ENCODE assay signal across 7 cellular contexts in the genomic region with DNA sequence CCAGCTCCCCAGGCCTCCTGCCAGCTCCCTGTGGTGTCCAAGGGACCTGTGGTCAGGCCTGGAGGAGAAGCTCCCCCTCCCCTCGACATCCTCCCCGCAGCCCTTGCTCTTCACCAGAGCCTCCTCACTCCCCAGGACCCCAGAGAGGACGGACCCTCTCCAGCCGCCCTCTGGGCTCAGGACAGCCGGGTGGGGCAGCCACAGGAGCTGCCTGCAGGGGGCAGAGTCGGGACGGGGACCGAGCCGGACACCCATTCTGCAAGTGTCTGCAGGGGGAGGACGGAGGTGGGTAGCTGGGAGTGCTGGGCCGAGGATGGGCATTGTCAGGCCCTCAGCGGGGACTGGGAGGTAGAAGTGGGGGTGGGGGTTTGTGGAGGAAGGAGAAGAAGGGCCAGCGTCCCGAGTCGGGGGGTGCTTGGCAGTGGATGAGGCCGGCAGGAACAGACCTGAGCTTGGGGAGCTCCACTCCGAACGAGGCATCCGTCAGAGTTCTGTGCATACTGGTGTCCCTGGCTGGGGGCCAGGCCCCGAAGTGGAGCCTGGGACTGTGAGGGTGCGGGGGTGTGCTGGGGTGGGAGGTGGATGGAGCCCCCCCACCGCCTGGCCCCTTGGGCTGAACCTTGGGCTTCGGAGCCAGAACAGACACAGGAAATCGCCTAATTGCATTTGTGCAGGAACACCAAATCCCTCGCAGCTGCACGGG. TPM values are rescaled to one million over a fixed set of nuclear protein-coding genes. Genes with fewer than 3 reads are reported as not detected.
A peak's percentile ranks its signal among the peaks of the same experiment; 100 is the strongest.
DNase-seq lines count a peak whose midpoint lies in the region; ATAC-seq lines count a peak whose summit lies in the region.
"Had no signal": no experiment of that assay in that cellular context is flagged by ENCODE, and none has a peak within 500 bp of the region (broad histone marks: within the 10 kb centered on the region; RNA-seq: fewer than 3 reads in every experiment).

No MANE protein-coding gene starts in this region.

- H3K27ac Mint-ChIP-seq in naive thymus-derived CD4-positive, alpha-beta T cell = peak overlapping the region in 1 of 9 donors; percentile 28

- ATAC-seq in naive thymus-derived CD4-positive, alpha-beta T cell = no peak
- ATAC-seq in HG03432 (IDR thresholded peaks at IDR 0.05; ENCODE audit: unreplicated experiment) (no peak), GM18498 (IDR thresholded peaks at IDR 0.05; ENCODE audit: unreplicated experiment) (no peak)

- intact Hi-C loops in naive thymus-derived CD4-positive, alpha-beta T cell (cut with micrococcal nuclease) = no loop called here

- no peaks in the 10 kb centered on the region for H3K9me3 Mint-ChIP-seq in naive thymus-derived CD4-positive, alpha-beta T cell

- H3K4me1 ChIP-seq in naive thymus-derived CD4-positive, alpha-beta T cell (ENCODE audit: control insufficient read depth in 2 of 2, insufficient read depth in 2 of 2, low read length in 2 of 2) = peaks cover 5 to 10% of the 10 kb centered on the region in 2 donors

- POLR2A ChIA-PET in naive thymus-derived CD4-positive, alpha-beta T cell (lab: Charles Lee) = interaction anchor here (1.1 to 1.4 kb wide), 3 partner anchors 11 to 28 kb away, joined by 3 to 4 read pairs (median 3); partner anchors contain the start of gene LSP1

- peaks cover 0 to 27% (median 0%) of the 10 kb centered on the region in 3 experiments for H3K36me3 ChIP-seq in naive thymus-derived CD4-positive, alpha-beta T cell (ENCODE audit: control insufficient read depth in 2 of 3, insufficient read depth in 3 of 3, low read length in 3 of 3)
- H3K36me3 ChIP-seq: thyroid gland had no signal

- CTCF ChIA-PET in naive thymus-derived CD4-positive, alpha-beta T cell (lab: Charles Lee) = interaction anchor here (0.7 to 1.5 kb wide), 5 partner anchors 12 to 183 kb away, joined by 3 read pairs; no protein-coding TSS in a partner anchor

- peak; percentile 82 for DNase-seq in HCEC 1CT
- peak; percentile 93 for DNase-seq in amniotic epithelial cell (ENCODE audit: low read depth)
- DNase-seq in naive thymus-derived CD4-positive, alpha-beta T cell = no peak
- DNase-seq in dedifferentiated amniotic fluid mesenchymal stem cell (ENCODE audit: extremely low spot score) = no peak

- no peak overlapping the region for H3K4me3 ChIP-seq in naive thymus-derived CD4-positive, alpha-beta T cell (ENCODE audit: low read length)
- H3K4me3 ChIP-seq: thyroid gland had no signal

- H3K27me3 Mint-ChIP-seq in naive thymus-derived CD4-positive, alpha-beta T cell = no peaks in the 10 kb centered on the region

- peak overlapping the region; percentile 39 for H3K27ac ChIP-seq in naive thymus-derived CD4-positive, alpha-beta T cell (ENCODE audit: low read depth, low read length)

- H3K9me3 ChIP-seq in naive thymus-derived CD4-positive, alpha-beta T cell (ENCODE audit: control insufficient read depth in 2 of 3, low read length in 3 of 3) = no peaks in the 10 kb centered on the region
- H3K9me3 ChIP-seq: thyroid gland had no signal

- H3K36me3 Mint-ChIP-seq in naive thymus-derived CD4-positive, alpha-beta T cell = peaks cover 0 to 4% (median 0%) of the 10 kb centered on the region in 5 donors

- no peak overlapping the region for H3K4me3 Mint-ChIP-seq in naive thymus-derived CD4-positive, alpha-beta T cell

- H3K27me3 ChIP-seq in naive thymus-derived CD4-positive, alpha-beta T cell (ENCODE audit: control insufficient read depth in 2 of 2, insufficient read depth in 2 of 2, low read length in 2 of 2) = no peaks in the 10 kb centered on the region
- H3K27me3 ChIP-seq: thyroid gland had no signal

- H3K4me1 Mint-ChIP-seq in naive thymus-derived CD4-positive, alpha-beta T cell = peaks cover 10 to 51% (median 28%) of the 10 kb centered on the region in 7 donors

RNA-seq across cellular contexts. Expression of gene PRR33, which starts 15.2 kb away (rescaled TPM):
- total RNA-seq in naive thymus-derived CD4-positive, alpha-beta T cell = under 1 TPM in 2 of 5 experiments, not detected in 3; 0.07 to 0.10 TPM
- polyA plus RNA-seq in naive thymus-derived CD4-positive, alpha-beta T cell = under 1 TPM in 1 of 2 donors, not detected in 1; 0.17 TPM
- total RNA-seq: thyroid gland had no signal

RNA-seq across cellular contexts. Expression of gene LSP1, which starts 23.6 kb away (rescaled TPM):
- 100 to 1,000 TPM; 248 to 578 (median 289) TPM for total RNA-seq in naive thymus-derived CD4-positive, alpha-beta T cell
- polyA plus RNA-seq in naive thymus-derived CD4-positive, alpha-beta T cell = 100 to 1,000 TPM; 295 to 394 TPM

RNA-seq across cellular contexts. Expression of gene TNNI2, which starts 37.7 kb away (rescaled TPM):
- total RNA-seq in naive thymus-derived CD4-positive, alpha-beta T cell = 1 to 10 TPM in 1 of 5 experiments, under 1 TPM in 1, not detected in 3; 0.61 to 8.8 TPM
- polyA plus RNA-seq in naive thymus-derived CD4-positive, alpha-beta T cell = under 1 TPM in 1 of 2 donors, not detected in 1; 0.46 TPM
- total RNA-seq: thyroid gland had no signal

RNA-seq across cellular contexts. Expression of gene SYT8, which starts 41.7 kb away (rescaled TPM):
- total RNA-seq in naive thymus-derived CD4-positive, alpha-beta T cell = not detected
- not detected for polyA plus RNA-seq in naive thymus-derived CD4-positive, alpha-beta T cell
- total RNA-seq: thyroid gland had no signal

RNA-seq across cellular contexts. Expression of gene TNNT3, which starts 43.0 kb away (rescaled TPM):
- total RNA-seq in naive thymus-derived CD4-positive, alpha-beta T cell = 10 to 100 TPM in 4 of 5 experiments, 1 to 10 TPM in 1; 9.8 to 37.1 (median 19.7) TPM
- polyA plus RNA-seq in naive thymus-derived CD4-positive, alpha-beta T cell = under 1 TPM in 1 of 2 donors, not detected in 1; 0.31 TPM

Comparison
In these comparisons a context has a peak if more than half of its experiments do, and no peak if none do; other contexts are left out.
1. DNase-seq: peak in HCEC 1CT (single experiment) and amniotic epithelial cell (single experiment); none in naive thymus-derived CD4-positive, alpha-beta T cell (0 of 9) and dedifferentiated amniotic fluid mesenchymal stem cell (single experiment).